Comparison of ENCODE assay signal across 8 cellular contexts in the genomic region with DNA sequence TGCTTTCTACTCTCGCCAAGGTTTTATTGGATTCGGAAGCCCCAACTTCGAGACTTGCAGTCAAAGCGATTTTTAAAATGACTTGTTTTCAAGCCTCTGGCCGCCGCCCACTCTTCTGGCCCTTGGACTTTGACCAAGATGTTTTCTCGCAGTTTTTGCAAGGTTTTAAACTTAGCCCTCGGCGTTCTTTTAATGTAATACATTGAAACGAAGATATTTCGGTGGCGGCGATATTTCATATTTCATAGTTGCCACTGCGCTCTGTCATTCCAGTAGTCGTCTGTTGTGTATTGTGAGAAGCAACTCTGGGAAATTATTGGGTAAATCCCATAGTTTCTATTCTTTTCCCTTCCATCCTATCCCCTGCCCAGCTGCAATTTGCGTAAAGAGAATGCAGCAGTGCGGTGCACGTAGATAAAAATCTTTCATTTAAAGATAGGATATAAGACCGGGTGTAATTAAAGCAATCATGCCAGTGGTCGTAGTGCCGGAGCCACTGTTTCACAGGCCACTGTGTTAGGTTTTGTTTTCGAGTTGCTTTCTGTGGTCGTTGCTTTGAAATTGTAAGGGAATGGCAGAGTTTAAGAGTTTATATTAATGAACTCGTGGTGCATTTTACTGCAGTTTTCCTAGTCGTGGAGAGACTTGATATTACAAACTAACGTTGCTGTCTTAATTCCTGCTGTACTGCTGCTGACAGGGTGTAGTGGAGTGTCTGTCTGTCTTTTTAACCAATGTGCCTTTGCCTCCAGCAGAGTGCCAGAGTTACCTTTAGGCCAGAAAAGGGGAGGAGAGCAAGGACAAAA. TPM values are rescaled to one million over a fixed set of nuclear protein-coding genes. Genes with fewer than 3 reads are reported as not detected.
DNase-seq lines count a peak whose midpoint lies in the region; ATAC-seq and TF ChIP-seq lines count a peak whose summit lies in the region.

No MANE protein-coding gene starts in this region.

- peak overlapping the region; percentile 98 for H3K4me3 Mint-ChIP-seq in GM23338
- peak overlapping the region; percentile 97 for H3K4me3 Mint-ChIP-seq in progenitor cell of endocrine pancreas (ENCODE audit: low read depth)

- H3K27ac ChIP-seq in GM23338 (ENCODE audit: low read depth) (peak overlapping the region; percentile 86; the same call in 1 of the 2 replicates), heart right ventricle (peak overlapping the region; percentile 93 to 99 (median 98))

- TF ChIP-seq CTCF in GM23338 (conservative IDR thresholded peaks at IDR 0.05; ENCODE audit: low read depth in 2 of 2) (no peak), LNCaP clone FGC (IDR thresholded peaks at IDR 0.05; ENCODE audit: control insufficient read depth, extremely low read depth, insufficient read depth) (no peak), heart right ventricle (IDR thresholded peaks at IDR 0.05) (no peak), progenitor cell of endocrine pancreas (IDR thresholded peaks at IDR 0.05; ENCODE audit: unreplicated experiment) (no peak)

- peak; percentile 15 for DNase-seq in NCI-H2227 (lab: John Stamatoyannopoulos, UW; ENCODE audit: unreplicated experiment)
- no peak for DNase-seq in NCI-H2227 treated with DMSO at 0.1 percent for 48 hours (lab: John Stamatoyannopoulos, UW)
- no peak for DNase-seq in GM23338 (ENCODE audit: low spot score)
- no peak for DNase-seq in LNCaP clone FGC (ENCODE audit: low read depth)
- DNase-seq in activated naive CD4-positive, alpha-beta T cell treated with anti-CD3 and anti-CD28 coated beads, Interleukin-2, amount 50 U/mL, for 72 hours (ENCODE audit: low spot score in 2 of 2), result peak in 1 of 2 donors; percentile 14
- DNase-seq in heart right ventricle, result no peak
- no peak for DNase-seq in progenitor cell of endocrine pancreas (ENCODE audit: low spot score, unreplicated experiment)
- no peak for DNase-seq in NCI-H187 (lab: John Stamatoyannopoulos, UW)

- peaks cover 3% of the 10 kb centered on the region; the same call in 1 of the 2 replicates for H4K20me1 ChIP-seq in GM23338 (replicated peaks; ENCODE audit: insufficient read depth)

- intact Hi-C loops in heart right ventricle (cut with DNase I), result loop anchor here in 3 of 10 donors (1.0 to 5.0 kb wide), 7 partner anchors 31 to 105 kb away; a partner anchor contains a TSS

- H3F3A ChIP-seq in GM23338 (replicated peaks; ENCODE audit: low read depth), result no peaks in the 10 kb centered on the region

- ATAC-seq in GM23338 (peak; percentile 12; the same call in 2 of the 3 replicates), heart right ventricle (peak in 6 of 8 donors; percentile 1 to 37 (median 15))
- ATAC-seq in activated naive CD4-positive, alpha-beta T cell treated with anti-CD3 and anti-CD28 coated beads, Interleukin-2, amount 50 U/mL, for 72 hours, result peak in 1 of 2 donors; percentile 17

- H3K4me2 ChIP-seq in GM23338, result peak overlapping the region; percentile 99

- H3K79me2 ChIP-seq in GM23338 (replicated peaks; ENCODE audit: insufficient read depth), result peaks cover 29% of the 10 kb centered on the region

- H3K27me3 ChIP-seq in GM23338 (ENCODE audit: insufficient read depth), result no peaks in the 10 kb centered on the region
- H3K27me3 ChIP-seq in heart right ventricle, result no peaks in the 10 kb centered on the region

- WGBS in heart right ventricle, 2 donors, result 0 to 1% methylated on average over 26 of the region's 26 CpGs

- H3K9me3 Mint-ChIP-seq in GM23338, result no peaks in the 10 kb centered on the region
- no peaks in the 10 kb centered on the region for H3K9me3 Mint-ChIP-seq in activated naive CD4-positive, alpha-beta T cell treated with anti-CD3 and anti-CD28 coated beads, Interleukin-2, amount 50 U/mL, for 72 hours
- no peaks in the 10 kb centered on the region for H3K9me3 Mint-ChIP-seq in progenitor cell of endocrine pancreas (ENCODE audit: low read depth)

- no peaks in the 10 kb centered on the region for H3K9me3 ChIP-seq in heart right ventricle

- H3K27me3 Mint-ChIP-seq in GM23338 (ENCODE audit: insufficient read depth, low read depth, poor library complexity) (peaks cover 2% of the 10 kb centered on the region), progenitor cell of endocrine pancreas (no peaks in the 10 kb centered on the region)

- peaks cover 8% of the 10 kb centered on the region; the same call in 1 of the 3 replicates for H3K36me3 Mint-ChIP-seq in GM23338 (ENCODE audit: low read depth)
- peaks cover 18 to 40% of the 10 kb centered on the region in 2 donors for H3K36me3 Mint-ChIP-seq in activated naive CD4-positive, alpha-beta T cell treated with anti-CD3 and anti-CD28 coated beads, Interleukin-2, amount 50 U/mL, for 72 hours
- H3K36me3 Mint-ChIP-seq in progenitor cell of endocrine pancreas (ENCODE audit: insufficient read depth), result peaks cover 14% of the 10 kb centered on the region

- no peaks in the 10 kb centered on the region for H3K9me2 ChIP-seq in GM23338 (ENCODE audit: insufficient read depth)

- H3K4me1 ChIP-seq in GM23338 (ENCODE audit: insufficient read depth) (peaks cover 11% of the 10 kb centered on the region), heart right ventricle (peaks cover 0 to 38% (median 32%) of the 10 kb centered on the region in 9 donors)

- H3K4me3 ChIP-seq in GM23338 (peak overlapping the region; percentile 93), LNCaP clone FGC (ENCODE audit: low read depth, low read length) (peak overlapping the region; percentile 91), heart right ventricle (peak overlapping the region; percentile 55 to 94 (median 86))

- H3K4me1 Mint-ChIP-seq in GM23338 (peaks cover 11% of the 10 kb centered on the region), progenitor cell of endocrine pancreas (ENCODE audit: low read depth) (peaks cover 34% of the 10 kb centered on the region)

- H3K36me3 ChIP-seq in GM23338 (ENCODE audit: insufficient read depth) (no peaks in the 10 kb centered on the region), heart right ventricle (peaks cover 0 to 38% (median 0%) of the 10 kb centered on the region in 9 donors)

- H3K27ac Mint-ChIP-seq in GM23338 (peak overlapping the region; percentile 94), progenitor cell of endocrine pancreas (peak overlapping the region; percentile 98)
- H3K27ac Mint-ChIP-seq in activated naive CD4-positive, alpha-beta T cell treated with anti-CD3 and anti-CD28 coated beads, Interleukin-2, amount 50 U/mL, for 72 hours, result peak overlapping the region; percentile 96 to 98

- peak overlapping the region; percentile 93; the same call in 1 of the 2 replicates for H2AFZ ChIP-seq in GM23338

TF ChIP-seq in GM23338, 12 proteins besides CTCF, POLR2A, EP300 and RAD21:
- TF ChIP-seq NANOG (IDR thresholded peaks at IDR 0.05; ENCODE audit: borderline replicate concordance), result no peak
- TF ChIP-seq, protein P1, sequence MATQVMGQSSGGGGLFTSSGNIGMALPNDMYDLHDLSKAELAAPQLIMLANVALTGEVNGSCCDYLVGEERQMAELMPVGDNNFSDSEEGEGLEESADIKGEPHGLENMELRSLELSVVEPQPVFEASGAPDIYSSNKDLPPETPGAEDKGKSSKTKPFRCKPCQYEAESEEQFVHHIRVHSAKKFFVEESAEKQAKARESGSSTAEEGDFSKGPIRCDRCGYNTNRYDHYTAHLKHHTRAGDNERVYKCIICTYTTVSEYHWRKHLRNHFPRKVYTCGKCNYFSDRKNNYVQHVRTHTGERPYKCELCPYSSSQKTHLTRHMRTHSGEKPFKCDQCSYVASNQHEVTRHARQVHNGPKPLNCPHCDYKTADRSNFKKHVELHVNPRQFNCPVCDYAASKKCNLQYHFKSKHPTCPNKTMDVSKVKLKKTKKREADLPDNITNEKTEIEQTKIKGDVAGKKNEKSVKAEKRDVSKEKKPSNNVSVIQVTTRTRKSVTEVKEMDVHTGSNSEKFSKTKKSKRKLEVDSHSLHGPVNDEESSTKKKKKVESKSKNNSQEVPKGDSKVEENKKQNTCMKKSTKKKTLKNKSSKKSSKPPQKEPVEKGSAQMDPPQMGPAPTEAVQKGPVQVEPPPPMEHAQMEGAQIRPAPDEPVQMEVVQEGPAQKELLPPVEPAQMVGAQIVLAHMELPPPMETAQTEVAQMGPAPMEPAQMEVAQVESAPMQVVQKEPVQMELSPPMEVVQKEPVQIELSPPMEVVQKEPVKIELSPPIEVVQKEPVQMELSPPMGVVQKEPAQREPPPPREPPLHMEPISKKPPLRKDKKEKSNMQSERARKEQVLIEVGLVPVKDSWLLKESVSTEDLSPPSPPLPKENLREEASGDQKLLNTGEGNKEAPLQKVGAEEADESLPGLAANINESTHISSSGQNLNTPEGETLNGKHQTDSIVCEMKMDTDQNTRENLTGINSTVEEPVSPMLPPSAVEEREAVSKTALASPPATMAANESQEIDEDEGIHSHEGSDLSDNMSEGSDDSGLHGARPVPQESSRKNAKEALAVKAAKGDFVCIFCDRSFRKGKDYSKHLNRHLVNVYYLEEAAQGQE (IDR thresholded peaks at IDR 0.05; ENCODE audit: unreplicated experiment), result no peak
- TF ChIP-seq EZH2phosphoT487 (IDR thresholded peaks at IDR 0.05; ENCODE audit: unreplicated experiment), result no peak
- TF ChIP-seq, protein P2, sequence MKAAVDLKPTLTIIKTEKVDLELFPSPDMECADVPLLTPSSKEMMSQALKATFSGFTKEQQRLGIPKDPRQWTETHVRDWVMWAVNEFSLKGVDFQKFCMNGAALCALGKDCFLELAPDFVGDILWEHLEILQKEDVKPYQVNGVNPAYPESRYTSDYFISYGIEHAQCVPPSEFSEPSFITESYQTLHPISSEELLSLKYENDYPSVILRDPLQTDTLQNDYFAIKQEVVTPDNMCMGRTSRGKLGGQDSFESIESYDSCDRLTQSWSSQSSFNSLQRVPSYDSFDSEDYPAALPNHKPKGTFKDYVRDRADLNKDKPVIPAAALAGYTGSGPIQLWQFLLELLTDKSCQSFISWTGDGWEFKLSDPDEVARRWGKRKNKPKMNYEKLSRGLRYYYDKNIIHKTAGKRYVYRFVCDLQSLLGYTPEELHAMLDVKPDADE (IDR thresholded peaks at IDR 0.05), result no peak
- TF ChIP-seq CREB1 (CRISPR knock-in tag; IDR thresholded peaks at IDR 0.05; ENCODE audit: low read depth), result no peak
- no peak for TF ChIP-seq JUNB (IDR thresholded peaks at IDR 0.05; ENCODE audit: unreplicated experiment)

RNA-seq across cellular contexts. Expression of a gene that starts 0.7 kb away (rescaled TPM):
- 25.2 and 38.2 TPM in 2 replicates for total RNA-seq in GM23338 (2014; rRNA removed; shearing (Covaris generic))
- polyA plus RNA-seq in GM23338 (2016; fragmentation: Nextera tagmentation; extraction: Ambion mirVana) (15.3 and 15.7 TPM in 2 replicates), heart right ventricle (10 to 100 TPM; 20.2 to 26.6 TPM)
- 10 to 100 TPM; 40.7 to 67.6 TPM for total RNA-seq in activated naive CD4-positive, alpha-beta T cell treated with anti-CD3 and anti-CD28 coated beads, Interleukin-2, amount 50 U/mL, for 72 hours
- total RNA-seq in heart right ventricle (10 to 100 TPM; 25.4 to 39.7 (median 28.6) TPM), progenitor cell of endocrine pancreas (66.3 and 67.2 TPM in 2 replicates)

RNA-seq across cellular contexts. Expression of a gene that starts 30.4 kb away (rescaled TPM):
- 0.03 TPM in 1 of 2 replicates, not detected in the other for total RNA-seq in GM23338 (2014; rRNA removed; shearing (Covaris generic))
- polyA plus RNA-seq in GM23338 (2016; fragmentation: Nextera tagmentation; extraction: Ambion mirVana), result 0.42 TPM in 1 of 2 replicates, not detected in the other
- 100 to 1,000 TPM; 131 to 355 TPM for total RNA-seq in activated naive CD4-positive, alpha-beta T cell treated with anti-CD3 and anti-CD28 coated beads, Interleukin-2, amount 50 U/mL, for 72 hours
- total RNA-seq in heart right ventricle, result 10 to 100 TPM in 3 of 10 donors, 1 to 10 TPM in 7; 1.5 to 16.5 (median 5.7) TPM
- polyA plus RNA-seq in heart right ventricle, result 1 to 10 TPM; 1.1 to 6.0 TPM
- total RNA-seq in progenitor cell of endocrine pancreas, result 0.29 and 0.36 TPM in 2 replicates

Comparison
In these comparisons a context has a peak if more than half of its experiments do, and no peak if none do; other contexts are left out.
1. RNA of a gene that starts 30.4 kb away (total RNA-seq): 131 to 355 TPM in activated naive CD4-positive, alpha-beta T cell treated with anti-CD3 and anti-CD28 coated beads, Interleukin-2, amount 50 U/mL, for 72 hours; 1.5 to 16.5 TPM in heart right ventricle, 0.29 to 0.36 TPM in progenitor cell of endocrine pancreas and 0.03 TPM in GM23338; every median in the first group is over 4 times any median in the second.
2. Peak in every context shown above with its lines, with median percentiles within 50 percentile points of each other: H3K4me3 ChIP-seq and H3K27ac Mint-ChIP-seq.